Comparison of ENCODE assay signal across 25 cellular contexts in genomic region chr6:163226836-163227485, GRCh38.
DNase-seq lines count a peak whose midpoint lies in the region; FAIRE-seq and TF ChIP-seq lines count a peak whose summit lies in the region.
"Had no signal": no experiment of that assay in that cellular context is flagged by ENCODE, and none has a peak within 500 bp of the region (broad histone marks: within the 10 kb centered on the region; RNA-seq: fewer than 3 reads in every experiment).

No MANE protein-coding gene starts in this region.

- DNase-seq in LHCN-M2 (ENCODE audit: low read depth): peak; percentile 23
- DNase-seq in astrocyte of the hippocampus (ENCODE audit: low read depth, low spot score): peak; percentile 84
- DNase-seq in keratinocyte (ENCODE audit: low read depth, low spot score): peak; percentile 60
- DNase-seq in urothelium cell line (ENCODE audit: low spot score): peak; percentile 27
- no peak for DNase-seq in activated effector memory CD4-positive, alpha-beta T cell treated with Interleukin-2 at 50 U/mL for 16 hours
- DNase-seq in stimulated activated CD4-positive, alpha-beta T cell treated with anti-CD3 and anti-CD28 coated beads, Interleukin-12 subunit alpha, Interleukin-12 subunit beta, amount 100 ng/mL, for 4 hours: no peak
- DNase-seq in HTR-8/SVneo (ENCODE audit: insufficient read length, low spot score): no peak
- DNase-seq: activated CD4-positive, alpha-beta memory T cell treated with anti-CD3 and anti-CD28 coated beads, Interleukin-2, amount 10 ng/mL, durations not matched to agents 7 days and 5 days; activated CD4-positive, CD25-positive, alpha-beta regulatory T cell treated with anti-CD3 and anti-CD28 coated beads, Interleukin-2, amount 50 U/mL, for 72 hours; activated CD8-positive, alpha-beta memory T cell treated with anti-CD3 and anti-CD28 coated beads, Interleukin-2, amount 50 U/mL, for 48 hours; anterior cingulate cortex; dorsolateral prefrontal cortex; heart left ventricle; NCI-H1105; NCI-H1930; NCI-H526; NK-92 treated with Interleukin-12 subunit alpha and Interleukin-12 subunit beta, amount 100 ng/mL, for 24 hours; SJCRH30; stimulated activated CD4-positive, alpha-beta T cell treated with anti-CD3 and anti-CD28 coated beads, Interleukin-15, amount 100 ng/mL, for 24 hours; stimulated activated naive CD4-positive, alpha-beta T cell treated with Interleukin-2 at 50 U/mL for 16 hours; uterus had no signal

- no peaks in the 10 kb centered on the region for H3K36me3 ChIP-seq in keratinocyte (ENCODE audit: control insufficient read depth in 2 of 2, extremely low read depth in 1 of 2, insufficient read depth in 2 of 2, low read length in 2 of 2)
- H3K36me3 ChIP-seq: heart left ventricle, neural progenitor cell, SJCRH30, uterus had no signal

- peak overlapping the region; percentile 18 for H2AFZ ChIP-seq in keratinocyte (ENCODE audit: control insufficient read depth, low read length)
- H2AFZ ChIP-seq: neural progenitor cell had no signal

- no peak overlapping the region for H3K4me2 ChIP-seq in keratinocyte (ENCODE audit: control insufficient read depth, extremely low read depth, insufficient read depth, low read depth, low read length)
- H3K4me2 ChIP-seq: neural progenitor cell had no signal

- no peaks in the 10 kb centered on the region for H4K20me1 ChIP-seq in keratinocyte (ENCODE audit: control insufficient read depth, extremely low read depth, insufficient read depth, low read length)

- peaks cover 5% of the 10 kb centered on the region for H3K9me3 ChIP-seq in keratinocyte (ENCODE audit: control insufficient read depth, low read depth, low read length)
- H3K9me3 ChIP-seq: SJCRH30, uterus had no signal

- no peaks in the 10 kb centered on the region for H3K27me3 ChIP-seq in keratinocyte (ENCODE audit: control insufficient read depth, extremely low read depth, insufficient read depth, low read length)
- H3K27me3 ChIP-seq: dorsolateral prefrontal cortex, heart left ventricle, neural progenitor cell, SJCRH30, uterus had no signal

- H3K79me2 ChIP-seq in keratinocyte (ENCODE audit: control insufficient read depth, insufficient read depth, low read length): no peaks in the 10 kb centered on the region

- peak in 1 of 3 experiments; percentile 21 for TF ChIP-seq CTCF in keratinocyte (optimal IDR thresholded peaks at IDR 0.05 in 1 of 3, IDR thresholded peaks at IDR 0.05 in 1 of 3, conservative IDR thresholded peaks at IDR 0.05 in 1 of 3; ENCODE audit: extremely low read depth in 1 of 3, insufficient read depth in 2 of 3, low read length in 3 of 3)

- no peaks in the 10 kb centered on the region for H3K9me1 ChIP-seq in keratinocyte (ENCODE audit: control insufficient read depth, extremely low read depth, insufficient read depth, low read length)

- no peak overlapping the region for H3K4me3 ChIP-seq in keratinocyte (ENCODE audit: control insufficient read depth in 2 of 3, extremely low read depth in 1 of 3, insufficient read depth in 2 of 3, low read depth in 1 of 3, low read length in 3 of 3)
- H3K4me3 ChIP-seq: dorsolateral prefrontal cortex, heart left ventricle, neural progenitor cell, SJCRH30, uterus had no signal

- FAIRE-seq in keratinocyte (lab: Jason Lieb, UNC): peak; percentile 62
- peak; percentile 13 for FAIRE-seq in urothelium cell line (lab: Jason Lieb, UNC)
- no peak for FAIRE-seq in HTR-8/SVneo (lab: Jason Lieb, UNC)
- FAIRE-seq: D721Med, endothelial cell of umbilical vein, TTC549 had no signal

- dilution Hi-C loops in keratinocyte (cut with MboI; ENCODE audit: extremely low pct_ligation_motif_present, low sequenced_read_pairs): no loop called here

- H3K4me1 ChIP-seq in keratinocyte (ENCODE audit: control insufficient read depth, extremely low read depth, insufficient read depth, low read length): peaks cover 19% of the 10 kb centered on the region
- H3K4me1 ChIP-seq: heart left ventricle, neural progenitor cell, SJCRH30, uterus had no signal

- H3K9ac ChIP-seq in keratinocyte (ENCODE audit: control insufficient read depth, extremely low read depth, insufficient read depth, low read length): no peak overlapping the region
- H3K9ac ChIP-seq: neural progenitor cell had no signal

- H3K27ac ChIP-seq in keratinocyte (ENCODE audit: control insufficient read depth, insufficient read depth, low read length): no peak overlapping the region
- H3K27ac ChIP-seq: dorsolateral prefrontal cortex, heart left ventricle, neural progenitor cell, SJCRH30, uterus had no signal

Comparison
In these comparisons a context has a peak if more than half of its experiments do, and no peak if none do; other contexts are left out.
1. DNase-seq: peak in LHCN-M2 (single experiment), astrocyte of the hippocampus (single experiment), keratinocyte (single experiment) and urothelium cell line (single experiment); none in activated effector memory CD4-positive, alpha-beta T cell treated with Interleukin-2 at 50 U/mL for 16 hours (single experiment), stimulated activated CD4-positive, alpha-beta T cell treated with anti-CD3 and anti-CD28 coated beads, Interleukin-12 subunit alpha, Interleukin-12 subunit beta, amount 100 ng/mL, for 4 hours (single experiment) and HTR-8/SVneo (single experiment).